ENCODE assay signal across 2 cellular contexts in genomic region chr16:51133691-51134090, GRCh38.
TF ChIP-seq lines count a peak whose summit lies in the region.

No MANE protein-coding gene starts in this region.

TF ChIP-seq in liver, 16 proteins besides CTCF, POLR2A, EP300 and RAD21:
- TF ChIP-seq TAF1 (conservative IDR thresholded peaks at IDR 0.05), result no peak
- TF ChIP-seq, protein P1, sequence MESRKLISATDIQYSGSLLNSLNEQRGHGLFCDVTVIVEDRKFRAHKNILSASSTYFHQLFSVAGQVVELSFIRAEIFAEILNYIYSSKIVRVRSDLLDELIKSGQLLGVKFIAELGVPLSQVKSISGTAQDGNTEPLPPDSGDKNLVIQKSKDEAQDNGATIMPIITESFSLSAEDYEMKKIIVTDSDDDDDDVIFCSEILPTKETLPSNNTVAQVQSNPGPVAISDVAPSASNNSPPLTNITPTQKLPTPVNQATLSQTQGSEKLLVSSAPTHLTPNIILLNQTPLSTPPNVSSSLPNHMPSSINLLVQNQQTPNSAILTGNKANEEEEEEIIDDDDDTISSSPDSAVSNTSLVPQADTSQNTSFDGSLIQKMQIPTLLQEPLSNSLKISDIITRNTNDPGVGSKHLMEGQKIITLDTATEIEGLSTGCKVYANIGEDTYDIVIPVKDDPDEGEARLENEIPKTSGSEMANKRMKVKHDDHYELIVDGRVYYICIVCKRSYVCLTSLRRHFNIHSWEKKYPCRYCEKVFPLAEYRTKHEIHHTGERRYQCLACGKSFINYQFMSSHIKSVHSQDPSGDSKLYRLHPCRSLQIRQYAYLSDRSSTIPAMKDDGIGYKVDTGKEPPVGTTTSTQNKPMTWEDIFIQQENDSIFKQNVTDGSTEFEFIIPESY (IDR thresholded peaks at IDR 0.05), result no peak
- TF ChIP-seq, protein P2, sequence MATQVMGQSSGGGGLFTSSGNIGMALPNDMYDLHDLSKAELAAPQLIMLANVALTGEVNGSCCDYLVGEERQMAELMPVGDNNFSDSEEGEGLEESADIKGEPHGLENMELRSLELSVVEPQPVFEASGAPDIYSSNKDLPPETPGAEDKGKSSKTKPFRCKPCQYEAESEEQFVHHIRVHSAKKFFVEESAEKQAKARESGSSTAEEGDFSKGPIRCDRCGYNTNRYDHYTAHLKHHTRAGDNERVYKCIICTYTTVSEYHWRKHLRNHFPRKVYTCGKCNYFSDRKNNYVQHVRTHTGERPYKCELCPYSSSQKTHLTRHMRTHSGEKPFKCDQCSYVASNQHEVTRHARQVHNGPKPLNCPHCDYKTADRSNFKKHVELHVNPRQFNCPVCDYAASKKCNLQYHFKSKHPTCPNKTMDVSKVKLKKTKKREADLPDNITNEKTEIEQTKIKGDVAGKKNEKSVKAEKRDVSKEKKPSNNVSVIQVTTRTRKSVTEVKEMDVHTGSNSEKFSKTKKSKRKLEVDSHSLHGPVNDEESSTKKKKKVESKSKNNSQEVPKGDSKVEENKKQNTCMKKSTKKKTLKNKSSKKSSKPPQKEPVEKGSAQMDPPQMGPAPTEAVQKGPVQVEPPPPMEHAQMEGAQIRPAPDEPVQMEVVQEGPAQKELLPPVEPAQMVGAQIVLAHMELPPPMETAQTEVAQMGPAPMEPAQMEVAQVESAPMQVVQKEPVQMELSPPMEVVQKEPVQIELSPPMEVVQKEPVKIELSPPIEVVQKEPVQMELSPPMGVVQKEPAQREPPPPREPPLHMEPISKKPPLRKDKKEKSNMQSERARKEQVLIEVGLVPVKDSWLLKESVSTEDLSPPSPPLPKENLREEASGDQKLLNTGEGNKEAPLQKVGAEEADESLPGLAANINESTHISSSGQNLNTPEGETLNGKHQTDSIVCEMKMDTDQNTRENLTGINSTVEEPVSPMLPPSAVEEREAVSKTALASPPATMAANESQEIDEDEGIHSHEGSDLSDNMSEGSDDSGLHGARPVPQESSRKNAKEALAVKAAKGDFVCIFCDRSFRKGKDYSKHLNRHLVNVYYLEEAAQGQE (IDR thresholded peaks at IDR 0.05), result no peak
- TF ChIP-seq RXRA (IDR thresholded peaks at IDR 0.05), result no peak
- no peak for TF ChIP-seq GABPA (IDR thresholded peaks at IDR 0.05 in 1 of 2, conservative IDR thresholded peaks at IDR 0.05 in 1 of 2)
- no peak for TF ChIP-seq HNF4G (IDR thresholded peaks at IDR 0.05)
- no peak for TF ChIP-seq NR2F2 (IDR thresholded peaks at IDR 0.05)
- no peak for TF ChIP-seq SP1 (IDR thresholded peaks at IDR 0.05)
- no peak for TF ChIP-seq FOXA1 (IDR thresholded peaks at IDR 0.05)
- no peak for TF ChIP-seq JUND (IDR thresholded peaks at IDR 0.05)
- TF ChIP-seq MAX (IDR thresholded peaks at IDR 0.05), result no peak
- TF ChIP-seq YY1 (IDR thresholded peaks at IDR 0.05), result no peak
- TF ChIP-seq FOXA2 (IDR thresholded peaks at IDR 0.05), result no peak
- no peak for TF ChIP-seq HNF4A (conservative IDR thresholded peaks at IDR 0.05)
- no peak for TF ChIP-seq EGR1 (IDR thresholded peaks at IDR 0.05; ENCODE audit: low read depth in 2 of 2)

TF ChIP-seq in HepG2, 621 proteins besides CTCF, POLR2A, EP300 and RAD21:
- no peak for TF ChIP-seq ZNF790 (CRISPR knock-in tag; IDR thresholded peaks at IDR 0.05; ENCODE audit: borderline replicate concordance)
- TF ChIP-seq ZNF383 (CRISPR knock-in tag; IDR thresholded peaks at IDR 0.05; ENCODE audit: borderline replicate concordance), result no peak
- TF ChIP-seq CHD2 (IDR thresholded peaks at IDR 0.05; ENCODE audit: low read depth, low read length), result no peak
- TF ChIP-seq ZBTB20 (CRISPR knock-in tag; IDR thresholded peaks at IDR 0.05; ENCODE audit: borderline replicate concordance, low read depth), result no peak
- no peak for TF ChIP-seq EHMT2 (IDR thresholded peaks at IDR 0.05; ENCODE audit: borderline replicate concordance, low read depth, low read length)
- no peak for TF ChIP-seq SIN3B (IDR thresholded peaks at IDR 0.05; ENCODE audit: low read length)
- TF ChIP-seq KDM5B (CRISPR knock-in tag; IDR thresholded peaks at IDR 0.05; ENCODE audit: borderline replicate concordance), result no peak
- no peak for TF ChIP-seq ZMYM3 (CRISPR knock-in tag; IDR thresholded peaks at IDR 0.05)
- TF ChIP-seq POLR2AphosphoS2 (IDR thresholded peaks at IDR 0.05; ENCODE audit: low read depth, low read length), result no peak
- no peak for TF ChIP-seq MED8 (CRISPR knock-in tag; IDR thresholded peaks at IDR 0.05; ENCODE audit: insufficient replicate concordance)
- no peak for TF ChIP-seq ZNF17 (CRISPR knock-in tag; IDR thresholded peaks at IDR 0.05)
- no peak for TF ChIP-seq MBD4 (IDR thresholded peaks at IDR 0.05; ENCODE audit: borderline replicate concordance, low read length)
- no peak for TF ChIP-seq ZBTB10 (CRISPR knock-in tag; IDR thresholded peaks at IDR 0.05; ENCODE audit: borderline replicate concordance)
- no peak for TF ChIP-seq ARID3A (IDR thresholded peaks at IDR 0.05; ENCODE audit: low read depth, low read length)
- no peak for TF ChIP-seq ETV6 (CRISPR knock-in tag; conservative IDR thresholded peaks at IDR 0.05)
- no peak for TF ChIP-seq ZNF670 (CRISPR knock-in tag; IDR thresholded peaks at IDR 0.05; ENCODE audit: borderline replicate concordance)
